In genomic region chr22:30064172-30064571, GRCh38 we compare ENCODE assay signal across 34 cellular contexts. TPM values are rescaled to one million over a fixed set of nuclear protein-coding genes. Genes with fewer than 3 reads are reported as not detected.
"Had no signal": no experiment of that assay in that cellular context is flagged by ENCODE, and none has a peak within 500 bp of the region (broad histone marks: within the 10 kb centered on the region; RNA-seq: fewer than 3 reads in every experiment).

No MANE protein-coding gene starts in this region.

- H3K4me3 Mint-ChIP-seq: mesothelial cell of epicardium; naive B cell; naive thymus-derived CD8-positive, alpha-beta T cell had no signal

- ATAC-seq: esophagus mucosa; gastrocnemius medialis; heart right ventricle; left cardiac atrium; left lung; left ventricle myocardium superior; lower lobe of right lung; mucosa of descending colon; naive thymus-derived CD8-positive, alpha-beta T cell had no signal

- H3K27me3 ChIP-seq: esophagus squamous epithelium, gastrocnemius medialis, heart right ventricle, left lung had no signal

- H3K4me1 Mint-ChIP-seq: mesothelial cell of epicardium; naive B cell; naive thymus-derived CD8-positive, alpha-beta T cell had no signal

- H3K4me1 ChIP-seq: esophagus squamous epithelium, gastrocnemius medialis, heart right ventricle, left lung, lower lobe of right lung had no signal

- DNase-seq: dermis blood vessel endothelial cell; dorsolateral prefrontal cortex; effector CD4-positive, alpha-beta T cell; effector memory CD4-positive, alpha-beta T cell; erythroblast; esophagus squamous epithelium; foreskin fibroblast; foreskin melanocyte; gastrocnemius medialis; glutamatergic neuron; head of caudate nucleus; heart right ventricle; hippocampal formation; left cardiac atrium; left lung; left ventricle myocardium superior; lower lobe of right lung; mesenchymal stem cell; mucosa of descending colon; naive B cell; naive thymus-derived CD8-positive, alpha-beta T cell had no signal

- H3K4me3 ChIP-seq: coronary artery, dorsolateral prefrontal cortex, esophagus squamous epithelium, heart right ventricle, left lung, lower lobe of right lung, mucosa of descending colon had no signal

- H3K27ac ChIP-seq: coronary artery, dorsolateral prefrontal cortex, epithelial cell of prostate, esophagus squamous epithelium, gastrocnemius medialis, heart right ventricle, left lung, lower lobe of right lung had no signal

- H3K36me3 ChIP-seq: esophagus squamous epithelium, gastrocnemius medialis, heart right ventricle, left lung, lower lobe of right lung had no signal

- FAIRE-seq: endometrium, islet of Langerhans, keratinocyte had no signal

- H3K27ac Mint-ChIP-seq: mesothelial cell of epicardium; naive B cell; naive thymus-derived CD8-positive, alpha-beta T cell had no signal

RNA-seq across cellular contexts. Expression of gene HORMAD2, which starts 16.1 kb away (rescaled TPM):
- total RNA-seq: dermis blood vessel endothelial cell; esophagus mucosa; esophagus squamous epithelium; gastrocnemius medialis; glomerular endothelial cell; heart right ventricle; kidney epithelial cell; left cardiac atrium; left ventricle myocardium superior; lower leg skin; lower lobe of right lung; lung microvascular endothelial cell; mesenteric fat pad; mesothelial cell of epicardium; mucosa of descending colon; myocyte; naive thymus-derived CD8-positive, alpha-beta T cell had no signal
- polyA plus RNA-seq: heart right ventricle; keratinocyte; naive thymus-derived CD8-positive, alpha-beta T cell had no signal
